ENCODE assay signal across 31 cellular contexts in genomic region chr20:59421920-59422637, GRCh38.
"Had no signal": no experiment of that assay in that cellular context is flagged by ENCODE, and none has a peak within 500 bp of the region (broad histone marks: within the 10 kb centered on the region; RNA-seq: fewer than 3 reads in every experiment).

No MANE protein-coding gene starts in this region.

- DNase-seq: activated CD4-positive, alpha-beta memory T cell treated with anti-CD3 and anti-CD28 coated beads, Interleukin-2, amount 10 ng/mL, durations not matched to agents 7 days and 5 days; activated CD4-positive, alpha-beta T cell treated with anti-CD3 and anti-CD28 coated beads for 1 hour; activated CD4-positive, alpha-beta T cell treated with anti-CD3 and anti-CD28 coated beads for 48 hours; activated CD4-positive, CD25-positive, alpha-beta regulatory T cell; activated CD8-positive, alpha-beta memory T cell treated with anti-CD3 and anti-CD28 coated beads for 24 hours; activated CD8-positive, alpha-beta memory T cell treated with anti-CD3 and anti-CD28 coated beads, Interleukin-2, amount 10 ng/mL, durations not matched to agents 7 days and 5 days; activated CD8-positive, alpha-beta memory T cell treated with anti-CD3 and anti-CD28 coated beads, Interleukin-2, amount 50 U/mL, for 48 hours; activated effector memory CD4-positive, alpha-beta T cell treated with anti-CD3 and anti-CD28 coated beads, Interleukin-2, amount 50 U/mL, for 16 hours; activated naive CD4-positive, alpha-beta T cell; activated naive CD4-positive, alpha-beta T cell treated with anti-CD3 and anti-CD28 coated beads, Interleukin-2, amount 50 U/mL, for 16 hours; activated naive CD8-positive, alpha-beta T cell treated with anti-CD3 and anti-CD28 coated beads for 36 hours; activated T-cell treated with anti-CD3 and anti-CD28 coated beads, Interleukin-2, amount 50 U/mL, for 48 hours; amygdala; caudate nucleus; Kasumi-1; KG1; MM.1S; MV-4-11; NCI-H1092; NCI-H146; NCI-H187 treated with DMSO at 0.1 percent for 48 hours; NCI-H2081; NCI-H345; NCI-H524 treated with DMSO at 0.1 percent for 48 hours; NCI-H748 treated with DMSO at 0.1 percent for 48 hours; NK-92 treated with Interleukin-12 subunit alpha and Interleukin-12 subunit beta, amount 100 ng/mL, for 24 hours; PC-3; Peyer's patch; RPMI8226; T1000; WERI-Rb-1 had no signal

- ATAC-seq: activated CD8-positive, alpha-beta memory T cell treated with anti-CD3 and anti-CD28 coated beads, Interleukin-2, amount 10 ng/mL, durations not matched to agents 7 days and 5 days; PC-3 had no signal
